In genomic region chr14:61443481-61443880, GRCh38 we compare ENCODE assay signal across 15 cellular contexts.
DNase-seq lines count a peak whose midpoint lies in the region; ATAC-seq and TF ChIP-seq lines count a peak whose summit lies in the region.
"Had no signal": no experiment of that assay in that cellular context is flagged by ENCODE, and none has a peak within 500 bp of the region (broad histone marks: within the 10 kb centered on the region; RNA-seq: fewer than 3 reads in every experiment).

No MANE protein-coding gene starts in this region.

- H4K20me1 ChIP-seq in DND-41 (ENCODE audit: insufficient read depth, low read length): no peaks in the 10 kb centered on the region

- no peak overlapping the region for H3K18ac ChIP-seq in neuronal stem cell (ENCODE audit: low read length)

- WGBS in neuronal stem cell (ENCODE audit: extremely low coverage in 2 of 2, insufficient read length in 2 of 2, insufficient replicate concordance in 1 of 2), 2 donors: no CpG with 5 or more reads among the region's 3 CpGs

- intact Hi-C loops in activated T-helper 1 cell treated with anti-CD3 and anti-CD28 coated beads, Interleukin-12 subunit alpha, Interleukin-12 subunit beta, Interleukin-2, Interleukin-4 antibody, amounts not matched to agents 30 ng/mL and 10 ng/mL and 1 ng/mL, durations not matched to agents 14 hours and 24 hours and 36 hours (cut with micrococcal nuclease): no loop called here

- H3K27ac Mint-ChIP-seq in activated T-helper 1 cell treated with anti-CD3 and anti-CD28 coated beads, Interleukin-12 subunit alpha, Interleukin-12 subunit beta, Interleukin-2, Interleukin-4 antibody, amounts not matched to agents 30 ng/mL and 10 ng/mL and 1 ng/mL, durations not matched to agents 14 hours and 24 hours and 36 hours: peak overlapping the region; percentile 37
- H3K27ac Mint-ChIP-seq in naive thymus-derived CD8-positive, alpha-beta T cell: peak overlapping the region; percentile 29 to 97 (median 93)

- no peaks in the 10 kb centered on the region for H3K27me3 Mint-ChIP-seq in activated T-cell treated with anti-CD3 and anti-CD28 coated beads, Interleukin-2, amount 50 U/mL, for 4 hours (ENCODE audit: low read depth)
- H3K27me3 Mint-ChIP-seq in activated T-helper 1 cell treated with anti-CD3 and anti-CD28 coated beads, Interleukin-12 subunit alpha, Interleukin-12 subunit beta, Interleukin-2, Interleukin-4 antibody, amounts not matched to agents 30 ng/mL and 10 ng/mL and 1 ng/mL, durations not matched to agents 14 hours and 24 hours and 36 hours (ENCODE audit: insufficient read depth): no peaks in the 10 kb centered on the region
- H3K27me3 Mint-ChIP-seq in naive thymus-derived CD8-positive, alpha-beta T cell: no peaks in the 10 kb centered on the region

- H2BK12ac ChIP-seq in neuronal stem cell (ENCODE audit: low read length): no peak overlapping the region

- H3K79me1 ChIP-seq in neuronal stem cell (ENCODE audit: low read depth, low read length): no peaks in the 10 kb centered on the region

- no peak overlapping the region for H2BK15ac ChIP-seq in neuronal stem cell (ENCODE audit: low read length)

- no peak overlapping the region for H3K4ac ChIP-seq in neuronal stem cell (ENCODE audit: low read length)

- ATAC-seq in activated T-cell treated with anti-CD3 and anti-CD28 coated beads, Interleukin-2, amount 50 U/mL, for 4 hours: no peak
- ATAC-seq in DND-41 (ENCODE audit: insufficient read depth, low read depth) (no peak), HG02938 (IDR thresholded peaks at IDR 0.05; ENCODE audit: unreplicated experiment) (no peak), GM18909 (IDR thresholded peaks at IDR 0.05; ENCODE audit: poor library complexity, unreplicated experiment) (no peak)
- ATAC-seq in naive thymus-derived CD8-positive, alpha-beta T cell: no peak
- ATAC-seq: gastroesophageal sphincter had no signal

- H2BK120ac ChIP-seq in neuronal stem cell (ENCODE audit: low read depth, low read length): no peak overlapping the region

- no peak for DNase-seq in activated T-cell treated with anti-CD3 and anti-CD28 coated beads, Interleukin-2, amount 50 U/mL, for 4 hours
- no peak for DNase-seq in activated T-cell treated with anti-CD3 and anti-CD28 coated beads, Interleukin-2, amount 50 U/mL, for 1 hour
- DNase-seq in DND-41 (no peak), neuronal stem cell (ENCODE audit: low spot score) (no peak)
- DNase-seq in activated T-helper 1 cell treated with anti-CD3 and anti-CD28 coated beads, Interleukin-12 subunit alpha, Interleukin-12 subunit beta, Interleukin-2, Interleukin-4 antibody, amounts not matched to agents 30 ng/mL and 10 ng/mL and 1 ng/mL, durations not matched to agents 14 hours and 24 hours and 36 hours (ENCODE audit: low spot score): no peak
- DNase-seq in naive thymus-derived CD8-positive, alpha-beta T cell: no peak
- DNase-seq: DMS79, NCI-H187 treated with DMSO at 0.1 percent for 48 hours, uterus had no signal

- peaks cover 96% of the 10 kb centered on the region for H3K4me1 ChIP-seq in DND-41 (ENCODE audit: insufficient read depth, low read length)
- peaks cover 4 to 6% of the 10 kb centered on the region in 2 donors for H3K4me1 ChIP-seq in neuronal stem cell (ENCODE audit: control insufficient read depth in 2 of 2, insufficient read depth in 1 of 2, low read depth in 1 of 2, low read length in 2 of 2)
- H3K4me1 ChIP-seq: uterus had no signal

- H3K9ac ChIP-seq in DND-41 (ENCODE audit: low read depth, low read length): peak overlapping the region; percentile 48
- H3K9ac ChIP-seq in neuronal stem cell (ENCODE audit: low read depth, low read length, poor library complexity): no peak overlapping the region

- no peak overlapping the region for H2BK5ac ChIP-seq in neuronal stem cell (ENCODE audit: low read length)

- no peaks in the 10 kb centered on the region for H3K9me3 Mint-ChIP-seq in activated T-cell treated with anti-CD3 and anti-CD28 coated beads, Interleukin-2, amount 50 U/mL, for 4 hours
- H3K9me3 Mint-ChIP-seq in activated T-helper 1 cell treated with anti-CD3 and anti-CD28 coated beads, Interleukin-12 subunit alpha, Interleukin-12 subunit beta, Interleukin-2, Interleukin-4 antibody, amounts not matched to agents 30 ng/mL and 10 ng/mL and 1 ng/mL, durations not matched to agents 14 hours and 24 hours and 36 hours: no peaks in the 10 kb centered on the region
- no peaks in the 10 kb centered on the region for H3K9me3 Mint-ChIP-seq in naive thymus-derived CD8-positive, alpha-beta T cell

- H3K36me3 ChIP-seq in DND-41 (ENCODE audit: insufficient read depth, low read length): peaks cover 30% of the 10 kb centered on the region
- no peaks in the 10 kb centered on the region for H3K36me3 ChIP-seq in neuronal stem cell (replicated peaks in 1 of 2; ENCODE audit: control insufficient read depth in 2 of 2, insufficient read depth in 2 of 2, low read length in 2 of 2)
- H3K36me3 ChIP-seq: breast epithelium, gastroesophageal sphincter, uterus had no signal

- no peak overlapping the region for H3K23ac ChIP-seq in neuronal stem cell (ENCODE audit: low read depth, low read length, poor library complexity)

- peak overlapping the region; percentile 28 for H3K4me3 Mint-ChIP-seq in activated T-cell treated with anti-CD3 and anti-CD28 coated beads, Interleukin-2, amount 50 U/mL, for 4 hours
- H3K4me3 Mint-ChIP-seq in activated T-helper 1 cell treated with anti-CD3 and anti-CD28 coated beads, Interleukin-12 subunit alpha, Interleukin-12 subunit beta, Interleukin-2, Interleukin-4 antibody, amounts not matched to agents 30 ng/mL and 10 ng/mL and 1 ng/mL, durations not matched to agents 14 hours and 24 hours and 36 hours: peak overlapping the region; percentile 67
- peak overlapping the region in 9 of 10 donors; percentile 65 to 83 (median 72) for H3K4me3 Mint-ChIP-seq in naive thymus-derived CD8-positive, alpha-beta T cell

- H2AK5ac ChIP-seq in neuronal stem cell (ENCODE audit: low read depth, low read length): no peak overlapping the region

- POLR2A ChIA-PET in naive thymus-derived CD8-positive, alpha-beta T cell (lab: Charles Lee): no interaction called here

- H3K36me3 Mint-ChIP-seq in activated T-cell treated with anti-CD3 and anti-CD28 coated beads, Interleukin-2, amount 50 U/mL, for 4 hours (ENCODE audit: insufficient read depth): peaks cover 28% of the 10 kb centered on the region
- peaks cover 48% of the 10 kb centered on the region for H3K36me3 Mint-ChIP-seq in activated T-helper 1 cell treated with anti-CD3 and anti-CD28 coated beads, Interleukin-12 subunit alpha, Interleukin-12 subunit beta, Interleukin-2, Interleukin-4 antibody, amounts not matched to agents 30 ng/mL and 10 ng/mL and 1 ng/mL, durations not matched to agents 14 hours and 24 hours and 36 hours (ENCODE audit: low read depth)
- peaks cover 8 to 50% (median 11%) of the 10 kb centered on the region in 3 donors for H3K36me3 Mint-ChIP-seq in naive thymus-derived CD8-positive, alpha-beta T cell

- H3K9me3 ChIP-seq in DND-41 (ENCODE audit: insufficient read depth, low read length, severe bottlenecking): no peaks in the 10 kb centered on the region
- H3K9me3 ChIP-seq in neuronal stem cell (replicated peaks in 1 of 2; ENCODE audit: control insufficient read depth in 2 of 2, insufficient read depth in 1 of 2, low read depth in 1 of 2, low read length in 2 of 2): no peaks in the 10 kb centered on the region
- H3K9me3 ChIP-seq: breast epithelium, gastroesophageal sphincter, uterus had no signal

- H3K14ac ChIP-seq in neuronal stem cell (ENCODE audit: low read length): no peak overlapping the region

- peaks cover 96% of the 10 kb centered on the region for H3K79me2 ChIP-seq in DND-41 (ENCODE audit: insufficient read depth, low read length)

- TF ChIP-seq CTCF in DND-41 (IDR thresholded peaks at IDR 0.05; ENCODE audit: borderline replicate concordance, extremely low read depth, low read length, poor library complexity, severe bottlenecking): no peak

- H2AFZ ChIP-seq in DND-41 (ENCODE audit: low read depth, low read length): no peak overlapping the region
- no peak overlapping the region for H2AFZ ChIP-seq in neuronal stem cell (ENCODE audit: low read length)

- peak overlapping the region; percentile 90 for H3K27ac ChIP-seq in DND-41 (ENCODE audit: low read length)
- H3K27ac ChIP-seq in neuronal stem cell (replicated peaks; ENCODE audit: low read length): no peak overlapping the region
- H3K27ac ChIP-seq: breast epithelium, coronary artery, gastroesophageal sphincter, uterus had no signal

- H4K91ac ChIP-seq in neuronal stem cell (ENCODE audit: low read depth, low read length, poor library complexity): no peak overlapping the region

- H3K4me1 Mint-ChIP-seq in activated T-cell treated with anti-CD3 and anti-CD28 coated beads, Interleukin-2, amount 50 U/mL, for 4 hours (ENCODE audit: low read depth): peaks cover 89% of the 10 kb centered on the region
- H3K4me1 Mint-ChIP-seq in activated T-helper 1 cell treated with anti-CD3 and anti-CD28 coated beads, Interleukin-12 subunit alpha, Interleukin-12 subunit beta, Interleukin-2, Interleukin-4 antibody, amounts not matched to agents 30 ng/mL and 10 ng/mL and 1 ng/mL, durations not matched to agents 14 hours and 24 hours and 36 hours (ENCODE audit: low read depth): peaks cover 91% of the 10 kb centered on the region
- peaks cover 40 to 95% (median 94%) of the 10 kb centered on the region in 4 donors for H3K4me1 Mint-ChIP-seq in naive thymus-derived CD8-positive, alpha-beta T cell

- no peak overlapping the region for H4K8ac ChIP-seq in neuronal stem cell (ENCODE audit: low read depth, low read length)

- H3K27me3 ChIP-seq in DND-41 (ENCODE audit: insufficient read depth, low read length, poor library complexity) (no peaks in the 10 kb centered on the region), neuronal stem cell (ENCODE audit: control insufficient read depth in 3 of 3, insufficient read depth in 3 of 3, low read depth in 1 of 3, low read length in 3 of 3) (peaks cover 0 to 27% (median 0%) of the 10 kb centered on the region in 3 experiments)
- H3K27me3 ChIP-seq: breast epithelium, uterus had no signal

- H3K4me2 ChIP-seq in DND-41 (ENCODE audit: insufficient read depth, low read length) (peak overlapping the region; percentile 48), neuronal stem cell (ENCODE audit: insufficient read depth, low read length, poor library complexity, severe bottlenecking) (no peak overlapping the region)

- H3K4me3 ChIP-seq in DND-41 (ENCODE audit: low read depth in 1 of 2, low read length in 2 of 2) (no peak overlapping the region), neuronal stem cell (ENCODE audit: low read length in 2 of 2) (no peak overlapping the region)
- H3K4me3 ChIP-seq: breast epithelium, coronary artery, gastroesophageal sphincter, lung, uterus had no signal
